ENCODE assay signal across 12 cellular contexts in the genomic region with DNA sequence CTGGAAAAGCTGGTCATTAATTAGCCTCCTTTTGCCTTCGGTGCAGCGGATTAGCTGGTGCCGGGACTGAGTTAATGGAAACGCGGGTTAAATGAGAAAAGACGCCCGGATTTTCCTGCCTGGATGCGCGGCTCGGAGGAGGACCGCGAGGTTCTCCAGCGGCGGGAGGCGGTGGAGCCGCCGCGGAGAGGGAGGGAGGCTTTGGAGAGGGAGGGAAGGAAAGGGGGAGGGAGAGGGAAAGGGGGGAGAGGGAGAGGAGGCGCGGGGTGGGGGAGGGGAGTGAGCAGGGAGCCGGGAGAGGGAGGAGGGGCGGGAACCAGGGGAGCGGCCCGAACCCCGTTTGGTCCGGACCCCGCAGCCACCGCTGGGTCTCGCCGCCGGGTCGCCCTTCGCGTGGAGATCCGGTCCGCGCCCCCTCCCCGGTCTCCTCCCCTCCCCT.
DNase-seq lines count a peak whose midpoint lies in the region; ATAC-seq and TF ChIP-seq lines count a peak whose summit lies in the region.
"Had no signal": no experiment of that assay in that cellular context is flagged by ENCODE, and none has a peak within 500 bp of the region (broad histone marks: within the 10 kb centered on the region; RNA-seq: fewer than 3 reads in every experiment).

No MANE protein-coding gene starts in this region.

- ATAC-seq in Right ventricle myocardium superior (ENCODE audit: poor library complexity) (peak; percentile 31), upper lobe of left lung (ENCODE audit: low FRiP score in 2 of 2) (no peak), GM21576 (IDR thresholded peaks at IDR 0.05; ENCODE audit: unreplicated experiment) (no peak)

- no peak overlapping the region for H3K27ac ChIP-seq in right atrium auricular region
- no peak overlapping the region for H3K27ac ChIP-seq in suprapubic skin
- no peak overlapping the region for H3K27ac ChIP-seq in upper lobe of left lung

- peaks cover 35% of the 10 kb centered on the region for H3K36me3 Mint-ChIP-seq in brain

- peaks cover 74% of the 10 kb centered on the region for H3K4me1 Mint-ChIP-seq in brain

- no peaks in the 10 kb centered on the region for H3K36me3 ChIP-seq in right atrium auricular region
- H3K36me3 ChIP-seq in suprapubic skin, result no peaks in the 10 kb centered on the region
- no peaks in the 10 kb centered on the region for H3K36me3 ChIP-seq in upper lobe of left lung
- H3K36me3 ChIP-seq in MG63, result no peaks in the 10 kb centered on the region

- TF ChIP-seq CTCF in right atrium auricular region (IDR thresholded peaks at IDR 0.05) (no peak), brain (conservative IDR thresholded peaks at IDR 0.05) (no peak), suprapubic skin (IDR thresholded peaks at IDR 0.05) (no peak), upper lobe of left lung (IDR thresholded peaks at IDR 0.05) (no peak)

- H3K27me3 Mint-ChIP-seq in brain, result peaks cover 65% of the 10 kb centered on the region

- no peak for DNase-seq in Right ventricle myocardium superior
- DNase-seq in right atrium auricular region (ENCODE audit: low spot score), result no peak
- DNase-seq in medulla oblongata (ENCODE audit: extremely low spot score), result peak; percentile 12
- DNase-seq in suprapubic skin (ENCODE audit: low spot score in 2 of 2), result no peak
- no peak for DNase-seq in upper lobe of left lung
- DNase-seq in MG63, result no peak
- DNase-seq: activated CD4-positive, alpha-beta T cell treated with anti-CD3 and anti-CD28 coated beads, Interleukin-2, amount 50 U/mL, for 48 hours; GDM1; Karpas-422; NCI-H2107 had no signal

- H3K9me3 Mint-ChIP-seq in brain, result peaks cover 0 to 78% (median 0%) of the 10 kb centered on the region in 5 experiments

- TF ChIP-seq EP300 in suprapubic skin (IDR thresholded peaks at IDR 0.05) (no peak), upper lobe of left lung (IDR thresholded peaks at IDR 0.05) (no peak)

- H3K4me1 ChIP-seq in right atrium auricular region (peaks cover 0 to 32% of the 10 kb centered on the region in 2 donors), suprapubic skin (peaks cover 22% of the 10 kb centered on the region), upper lobe of left lung (peaks cover 0 to 33% (median 8%) of the 10 kb centered on the region in 4 donors)

- H3K4me3 ChIP-seq in right atrium auricular region (peak overlapping the region in 1 of 2 donors; percentile 36), suprapubic skin (peak overlapping the region; percentile 17), upper lobe of left lung (no peak overlapping the region), MG63 (no peak overlapping the region)

- H3K4me3 Mint-ChIP-seq in brain, result peak overlapping the region in 3 of 5 experiments; percentile 86 to 88 (median 87)

- H3K9me3 ChIP-seq in right atrium auricular region (no peaks in the 10 kb centered on the region), suprapubic skin (no peaks in the 10 kb centered on the region), upper lobe of left lung (no peaks in the 10 kb centered on the region), MG63 (no peaks in the 10 kb centered on the region)

- intact Hi-C loops in Right ventricle myocardium superior (cut with DNase I), result no loop called here

- WGBS in suprapubic skin, result 2% methylated on average over 37 of the region's 38 CpGs
- WGBS in upper lobe of left lung, 2 donors, result 2 to 6% methylated on average over 26 to 33 of the region's 38 CpGs

- TF ChIP-seq POLR2A in suprapubic skin (IDR thresholded peaks at IDR 0.05), result no peak
- no peak for TF ChIP-seq POLR2A in upper lobe of left lung (IDR thresholded peaks at IDR 0.05)

- H3K27me3 ChIP-seq in right atrium auricular region (peaks cover 16 to 49% of the 10 kb centered on the region in 2 donors), suprapubic skin (peaks cover 99% of the 10 kb centered on the region), upper lobe of left lung (peaks cover 0 to 67% (median 31%) of the 10 kb centered on the region in 4 donors), MG63 (no peaks in the 10 kb centered on the region)

- peak overlapping the region in 3 of 5 experiments; percentile 23 to 99 (median 95) for H3K27ac Mint-ChIP-seq in brain
